Comparison of ENCODE assay signal across 8 cellular contexts in the genomic region with DNA sequence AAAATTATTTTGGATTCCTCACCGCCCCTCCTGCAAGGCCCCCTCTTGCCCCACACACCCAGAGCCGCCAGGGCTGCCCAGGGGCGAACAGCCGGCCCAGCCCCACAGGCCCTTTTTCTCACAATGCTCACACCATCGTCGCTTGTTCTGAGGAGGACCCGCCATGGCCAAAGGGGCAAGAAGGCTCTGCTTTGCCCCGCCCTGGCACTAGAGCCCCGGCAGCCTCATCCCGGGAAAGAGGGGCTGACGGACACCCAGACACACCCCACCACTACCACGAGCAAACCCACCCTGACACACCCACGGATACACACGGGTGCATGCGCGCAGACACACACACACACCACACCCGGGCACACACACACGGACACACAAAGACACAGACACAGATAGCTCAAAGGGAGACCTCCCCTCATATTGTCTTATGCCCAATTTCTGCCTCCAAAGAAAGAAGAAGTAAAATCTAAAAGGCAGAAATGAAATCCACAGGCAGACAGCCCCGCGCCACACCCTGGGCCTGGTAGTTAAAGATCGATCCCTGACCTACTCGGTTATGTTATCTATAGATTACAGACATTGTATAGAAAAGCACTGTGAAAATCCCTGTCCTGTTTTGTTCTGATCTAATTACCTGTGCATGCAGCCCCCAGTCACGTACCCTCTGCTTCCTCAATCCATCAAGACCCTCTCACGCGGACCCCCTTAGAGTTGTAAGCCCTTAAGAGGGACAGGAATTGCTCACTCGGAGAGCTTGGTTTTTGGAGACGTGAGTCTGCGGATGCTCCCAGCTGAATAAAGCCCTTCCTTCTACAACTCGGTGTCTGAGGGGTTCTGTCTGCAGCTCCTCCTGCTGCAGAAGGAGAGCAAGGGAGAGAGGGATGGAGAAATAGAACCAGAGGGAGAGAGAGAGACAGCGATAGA.
A peak's percentile ranks its signal among the peaks of the same experiment; 100 is the strongest.
DNase-seq lines count a peak whose midpoint lies in the region; ATAC-seq, FAIRE-seq and TF ChIP-seq lines count a peak whose summit lies in the region.
"Not testable (repeated sequence)": the region's sequence is repeated elsewhere in the genome, so short reads cannot be mapped to it uniquely, and the experiment has no call there.

No MANE protein-coding gene starts in this region.

- not testable (repeated sequence) for H3K4me2 ChIP-seq in parathyroid adenoma (ENCODE audit: low read length)

- H3K79me2 ChIP-seq in parathyroid adenoma = not testable (repeated sequence)

- not testable (repeated sequence) for H3K9me3 ChIP-seq in esophagus muscularis mucosa; kidney (ENCODE audit: control insufficient read depth in 1 of 2, low read length in 2 of 2); parathyroid adenoma (ENCODE audit: control insufficient read depth, low read length); thoracic aorta

- DNase-seq in ELR (ENCODE audit: low read depth) (peak; percentile 49), HFFc6 (peak; percentile 22), esophagus muscularis mucosa (ENCODE audit: extremely low spot score) (peak; percentile 93), kidney (peak; percentile 79)
- not testable (repeated sequence) for DNase-seq in thoracic aorta (ENCODE audit: low spot score)

- TF ChIP-seq CTCF in HFFc6 (IDR thresholded peaks at IDR 0.05); esophagus muscularis mucosa (IDR thresholded peaks at IDR 0.05); kidney (IDR thresholded peaks at IDR 0.05; ENCODE audit: borderline replicate concordance, extremely low read depth, insufficient read depth); parathyroid adenoma (IDR thresholded peaks at IDR 0.05); thoracic aorta (IDR thresholded peaks at IDR 0.05): not testable (repeated sequence)

- peaks cover 17 to 40% (median 39%) of the 10 kb centered on the region in 4 donors for H3K4me1 ChIP-seq in esophagus muscularis mucosa
- H3K4me1 ChIP-seq in kidney (ENCODE audit: control insufficient read depth in 1 of 2, insufficient read depth in 1 of 2, low read depth in 1 of 2, low read length in 2 of 2); parathyroid adenoma: not testable (repeated sequence)
- peaks cover 8 to 28% of the 10 kb centered on the region in 2 donors for H3K4me1 ChIP-seq in thoracic aorta (ENCODE audit: control insufficient read depth in 1 of 2, low read depth in 2 of 2)

- peaks cover 19% of the 10 kb centered on the region for H3K36me3 Mint-ChIP-seq in HFFc6 (ENCODE audit: low read depth)
- H3K36me3 Mint-ChIP-seq in activated naive CD8-positive, alpha-beta T cell = not testable (repeated sequence)

- H3K9ac ChIP-seq in kidney (ENCODE audit: low read length in 2 of 2); parathyroid adenoma: not testable (repeated sequence)

- not testable (repeated sequence) for FAIRE-seq in kidney (lab: Jason Lieb, UNC)

- ATAC-seq in SK-N-SH treated with all-trans-retinoic acid at 6 μM for 48 hours = peak; percentile 34
- ATAC-seq in thoracic aorta (ENCODE audit: insufficient number of reproducible peaks, low FRiP score, low read depth) = not testable (repeated sequence)

- peak overlapping the region; percentile 93 for H3K27ac Mint-ChIP-seq in HFFc6
- not testable (repeated sequence) for H3K27ac Mint-ChIP-seq in activated naive CD8-positive, alpha-beta T cell

- H3K27me3 ChIP-seq in esophagus muscularis mucosa = peaks cover 0 to 70% (median 33%) of the 10 kb centered on the region in 4 donors
- not testable (repeated sequence) for H3K27me3 ChIP-seq in parathyroid adenoma (ENCODE audit: control insufficient read depth, insufficient read depth, low read length); thoracic aorta (replicated peaks; ENCODE audit: insufficient read depth)

- peak overlapping the region; percentile 53 to 62 (median 57) for H3K4me3 ChIP-seq in esophagus muscularis mucosa
- not testable (repeated sequence) for H3K4me3 ChIP-seq in kidney (ENCODE audit: low read length in 2 of 2)
- peak overlapping the region; percentile 31 for H3K4me3 ChIP-seq in parathyroid adenoma (ENCODE audit: low read depth, low read length)
- H3K4me3 ChIP-seq in thoracic aorta = peak overlapping the region; percentile 71

- peaks cover 14% of the 10 kb centered on the region for H3K27me3 Mint-ChIP-seq in HFFc6 (ENCODE audit: insufficient read depth)
- peaks cover 38% of the 10 kb centered on the region for H3K27me3 Mint-ChIP-seq in activated naive CD8-positive, alpha-beta T cell

- not testable (repeated sequence) for TF ChIP-seq EP300 in esophagus muscularis mucosa (IDR thresholded peaks at IDR 0.05)

- peak overlapping the region; percentile 42 for H2AFZ ChIP-seq in parathyroid adenoma

- TF ChIP-seq POLR2A in esophagus muscularis mucosa (IDR thresholded peaks at IDR 0.05; ENCODE audit: low read depth) = not testable (repeated sequence)

- H3K27ac ChIP-seq in esophagus muscularis mucosa (replicated peaks in 1 of 4) = peak overlapping the region in 2 of 4 donors; percentile 6 to 57
- not testable (repeated sequence) for H3K27ac ChIP-seq in kidney (ENCODE audit: low read depth in 2 of 2, low read length in 2 of 2)
- H3K27ac ChIP-seq in parathyroid adenoma = peak overlapping the region; percentile 17
- peak overlapping the region in 1 of 2 donors; percentile 10 for H3K27ac ChIP-seq in thoracic aorta

- H3K36me3 ChIP-seq in esophagus muscularis mucosa; kidney (ENCODE audit: control insufficient read depth in 1 of 2, insufficient read depth in 2 of 2, low read length in 2 of 2); parathyroid adenoma (ENCODE audit: control insufficient read depth, insufficient read depth, low read length); thoracic aorta: not testable (repeated sequence)

- peak overlapping the region; percentile 85 for H3K4me3 Mint-ChIP-seq in HFFc6
- peak overlapping the region; percentile 81 for H3K4me3 Mint-ChIP-seq in activated naive CD8-positive, alpha-beta T cell

- 41% methylated on average over 28 of the region's 30 CpGs for WGBS in esophagus muscularis mucosa

- intact Hi-C loops in esophagus muscularis mucosa (cut with DNase I); kidney (cut with DNase I): not testable (repeated sequence)

- peaks cover 32% of the 10 kb centered on the region for H3K4me1 Mint-ChIP-seq in HFFc6 (ENCODE audit: low read depth)
- peaks cover 35% of the 10 kb centered on the region for H3K4me1 Mint-ChIP-seq in activated naive CD8-positive, alpha-beta T cell (ENCODE audit: low read depth)

- peaks cover 11% of the 10 kb centered on the region for H3K9me3 Mint-ChIP-seq in HFFc6
- not testable (repeated sequence) for H3K9me3 Mint-ChIP-seq in activated naive CD8-positive, alpha-beta T cell (ENCODE audit: low read depth)
